In the genomic region with DNA sequence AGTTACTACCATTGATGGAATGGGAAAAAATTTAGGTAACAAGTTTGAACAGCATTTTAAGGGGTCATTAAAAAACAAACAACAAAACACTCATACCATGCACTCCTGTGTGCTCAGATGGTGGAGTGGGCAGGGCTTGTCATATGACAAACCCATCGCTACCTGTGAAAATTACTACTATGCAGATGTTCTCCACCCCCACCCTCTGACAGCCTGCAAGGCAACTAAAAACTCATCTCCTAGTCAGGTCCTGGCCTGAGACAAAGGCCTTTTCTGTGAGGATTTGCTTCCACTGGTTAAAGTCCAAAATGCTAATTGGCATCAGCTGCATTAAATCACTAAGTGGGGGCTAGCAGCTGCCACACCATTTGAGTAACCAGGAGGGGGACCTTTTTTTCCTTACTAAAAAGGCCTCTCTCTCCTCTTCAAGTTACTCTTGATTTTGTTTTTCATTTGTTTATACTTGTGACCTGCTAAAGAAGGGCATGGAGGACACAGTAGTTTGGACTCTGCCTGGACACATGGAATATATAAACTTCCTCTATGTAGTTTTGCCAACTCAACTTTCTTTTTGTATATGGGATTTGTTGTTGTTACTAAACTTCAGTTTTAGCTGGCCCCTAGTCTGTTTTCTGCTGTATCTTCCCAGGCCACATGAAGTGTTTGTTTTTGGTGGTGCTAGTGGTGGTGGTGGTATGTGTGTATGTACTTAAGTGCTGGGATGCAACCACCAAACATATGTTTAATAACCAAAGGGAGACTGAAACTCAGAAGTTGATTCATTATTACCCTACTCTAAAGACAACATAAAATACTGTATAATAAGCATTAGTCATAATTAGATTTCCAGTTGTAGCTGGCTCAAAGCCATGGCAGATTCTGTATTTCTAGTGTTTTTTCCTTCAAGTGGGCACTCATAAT, we compare ENCODE assay signal across 8 cellular contexts.
DNase-seq lines count a peak whose midpoint lies in the region; ATAC-seq and TF ChIP-seq lines count a peak whose summit lies in the region.

No MANE protein-coding gene starts in this region.

- H3K9ac ChIP-seq in GM23248 (peak overlapping the region; percentile 9; the same call in 1 of the 2 replicates), endodermal cell (ENCODE audit: extremely low read depth, low read length, poor library complexity, severe bottlenecking) (no peak overlapping the region)

- H3K9me3 Mint-ChIP-seq in endodermal cell: no peaks in the 10 kb centered on the region

- H3K36me3 ChIP-seq in GM23248 (ENCODE audit: low read depth) (no peaks in the 10 kb centered on the region), endodermal cell (ENCODE audit: control insufficient read depth, insufficient read depth, low read length) (peaks cover 3% of the 10 kb centered on the region)

- H3K27ac Mint-ChIP-seq in endodermal cell: peak overlapping the region; percentile 76

- no peaks in the 10 kb centered on the region for H3K9me2 ChIP-seq in GM23248 (ENCODE audit: insufficient read depth)

- peak overlapping the region; percentile 25 for H3K4me3 Mint-ChIP-seq in endodermal cell

- peaks cover 56% of the 10 kb centered on the region for H3K4me1 Mint-ChIP-seq in endodermal cell

- no peaks in the 10 kb centered on the region for H3K36me3 Mint-ChIP-seq in endodermal cell (ENCODE audit: low read depth)

- peak overlapping the region; percentile 43 for H3K4me2 ChIP-seq in GM23248 (ENCODE audit: unreplicated experiment)

- H3K27me3 Mint-ChIP-seq in endodermal cell (ENCODE audit: insufficient read depth): no peaks in the 10 kb centered on the region

- H3K79me2 ChIP-seq in GM23248 (ENCODE audit: insufficient read depth): peaks cover 100% of the 10 kb centered on the region

- H4K20me1 ChIP-seq in GM23248 (ENCODE audit: insufficient read depth): peaks cover 18% of the 10 kb centered on the region; the same call in 1 of the 2 replicates

- in situ Hi-C loops in GM23248 (cut with MboI): no loop called here

- no peak for ATAC-seq in GM18858 (IDR thresholded peaks at IDR 0.05; ENCODE audit: unreplicated experiment)

- H3K4me1 ChIP-seq in GM23248 (ENCODE audit: insufficient read depth) (peaks cover 81% of the 10 kb centered on the region), endodermal cell (ENCODE audit: control insufficient read depth, insufficient read depth, low read length) (peaks cover 10% of the 10 kb centered on the region)

- DNase-seq in GM23248 (peak; percentile 61), NCI-H82 (lab: John Stamatoyannopoulos, UW) (peak; percentile 74), endodermal cell (no peak), nucleus accumbens (lab: John Stamatoyannopoulos, UW) (peak in 35 of 56 donors; percentile 13 to 82 (median 54)), NCI-H2107 treated with DMSO at 0.1 percent for 48 hours (lab: John Stamatoyannopoulos, UW; ENCODE audit: unreplicated experiment) (no peak), SHP77 (lab: John Stamatoyannopoulos, UW) (no peak), activated gamma-delta T cell treated with Interleukin-2 at 50 U/mL for 16 hours (no peak)

- H3K4me3 ChIP-seq in GM23248 (no peak overlapping the region), endodermal cell (ENCODE audit: low read length) (peak overlapping the region; percentile 54)

- 69 to 73% methylated on average over 1 of the region's 1 CpG for WGBS in GM23248 (ENCODE audit: low coverage in 1 of 2, low lambda C conversion rate in 2 of 2, missing lambda C conversion rate in 2 of 2), 2 experiments
- WGBS in endodermal cell (ENCODE audit: insufficient coverage in 1 of 2, insufficient read length in 1 of 2), 2 experiments: 86% methylated on average over 1 of the region's 1 CpG; no CpG with 5 or more reads in 1 of the 2 experiments

- peaks cover 65% of the 10 kb centered on the region for H3F3A ChIP-seq in GM23248 (ENCODE audit: insufficient read depth)

- no peak for TF ChIP-seq CTCF in endodermal cell (conservative IDR thresholded peaks at IDR 0.05)

- H3K27ac ChIP-seq in GM23248 (peak overlapping the region; percentile 82), endodermal cell (ENCODE audit: low read depth, low read length) (no peak overlapping the region)

- H3K9me3 ChIP-seq in GM23248 (ENCODE audit: low read depth) (no peaks in the 10 kb centered on the region), endodermal cell (ENCODE audit: control insufficient read depth, low read length) (no peaks in the 10 kb centered on the region)

- no peak overlapping the region for H2AFZ ChIP-seq in GM23248

- H3K27me3 ChIP-seq in GM23248 (replicated peaks; ENCODE audit: insufficient read depth): no peaks in the 10 kb centered on the region
- no peaks in the 10 kb centered on the region for H3K27me3 ChIP-seq in endodermal cell (ENCODE audit: control insufficient read depth, insufficient read depth, low read length, poor library complexity, severe bottlenecking)

Comparison
In these comparisons a context has a peak if more than half of its experiments do, and no peak if none do; other contexts are left out.
1. DNase-seq: peak in GM23248 (single experiment), NCI-H82 (single experiment) and nucleus accumbens (35 of 56); none in endodermal cell (single experiment), NCI-H2107 treated with DMSO at 0.1 percent for 48 hours (single experiment), SHP77 (0 of 2) and activated gamma-delta T cell treated with Interleukin-2 at 50 U/mL for 16 hours (single experiment).